ENCODE assay signal across 8 cellular contexts in the genomic region with DNA sequence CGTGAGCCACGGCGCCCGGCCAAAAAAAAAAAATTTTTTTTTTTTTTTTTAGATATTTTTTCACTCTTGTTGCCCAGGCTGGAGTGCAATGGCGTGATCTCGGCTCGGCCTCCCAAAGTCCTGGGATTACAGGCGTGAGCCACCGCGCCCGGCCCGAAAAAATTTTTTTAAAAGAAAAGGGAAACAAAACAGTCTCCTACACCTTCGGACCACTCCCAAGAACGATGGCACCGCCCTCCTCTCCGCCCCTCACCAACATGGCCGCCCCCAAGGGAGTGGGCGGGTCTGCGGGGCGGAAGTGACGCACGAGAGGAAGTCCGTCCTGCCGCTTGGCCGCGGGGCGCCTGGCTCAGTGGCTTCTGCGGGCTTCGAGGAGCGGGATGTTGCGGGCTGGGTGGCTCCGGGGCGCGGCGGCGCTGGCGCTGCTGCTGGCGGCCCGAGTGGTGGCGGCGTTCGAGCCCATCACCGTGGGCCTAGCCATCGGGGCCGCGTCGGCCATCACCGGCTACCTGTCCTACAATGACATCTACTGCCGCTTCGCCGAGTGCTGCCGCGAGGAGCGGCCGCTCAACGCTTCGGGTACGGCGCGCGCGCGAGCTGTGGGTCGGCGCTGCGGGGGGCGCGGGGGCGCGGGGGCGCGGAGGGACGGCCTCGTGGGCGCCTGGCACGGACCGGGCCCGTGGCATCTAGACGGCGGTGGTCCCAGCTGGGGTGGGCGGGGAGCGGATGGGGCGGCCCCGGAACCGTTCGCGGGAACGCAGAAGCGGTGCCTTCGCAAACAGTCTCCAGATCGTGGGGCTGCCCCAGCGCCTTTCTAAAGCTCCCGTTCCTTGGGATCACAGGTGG. TPM values are rescaled to one million over a fixed set of nuclear protein-coding genes. Genes with fewer than 3 reads are reported as not detected.
DNase-seq lines count a peak whose midpoint lies in the region; TF ChIP-seq lines count a peak whose summit lies in the region.

A gene with protein sequence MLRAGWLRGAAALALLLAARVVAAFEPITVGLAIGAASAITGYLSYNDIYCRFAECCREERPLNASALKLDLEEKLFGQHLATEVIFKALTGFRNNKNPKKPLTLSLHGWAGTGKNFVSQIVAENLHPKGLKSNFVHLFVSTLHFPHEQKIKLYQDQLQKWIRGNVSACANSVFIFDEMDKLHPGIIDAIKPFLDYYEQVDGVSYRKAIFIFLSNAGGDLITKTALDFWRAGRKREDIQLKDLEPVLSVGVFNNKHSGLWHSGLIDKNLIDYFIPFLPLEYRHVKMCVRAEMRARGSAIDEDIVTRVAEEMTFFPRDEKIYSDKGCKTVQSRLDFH (plus strand): TSS at position 352 of the 846 bp plus-strand sequence. CDS start 29 bp downstream, at position 381.

- H3K4me3 ChIP-seq in NB4 (ENCODE audit: low read depth, low read length) (peak within 1 kb of the TSS; percentile 61), SK-N-MC (peak within 1 kb of the TSS; percentile 97)

- peaks cover 5% of the 10 kb centered on the region for H3K27me3 Mint-ChIP-seq in HFFc6 (ENCODE audit: insufficient read depth)
- H3K27me3 Mint-ChIP-seq in activated naive CD4-positive, alpha-beta T cell treated with anti-CD3 and anti-CD28 coated beads, Interleukin-2, amount 10 ng/mL, durations not matched to agents 7 days and 5 days = peaks cover 4% of the 10 kb centered on the region

- H3K27ac Mint-ChIP-seq in HFFc6 = peak within 1 kb of the TSS; percentile 79
- peak within 1 kb of the TSS; percentile 93 for H3K27ac Mint-ChIP-seq in activated naive CD4-positive, alpha-beta T cell treated with anti-CD3 and anti-CD28 coated beads, Interleukin-2, amount 10 ng/mL, durations not matched to agents 7 days and 5 days

- peak within 1 kb of the TSS; percentile 83 for H3K9ac ChIP-seq in SK-N-MC (ENCODE audit: insufficient read length)

- CTCF ChIA-PET in activated naive CD4-positive, alpha-beta T cell treated with anti-CD3 and anti-CD28 coated beads, Interleukin-2, amount 10 ng/mL, durations not matched to agents 7 days and 5 days (lab: Charles Lee) = interaction anchor here (1.2 kb wide), 1 partner anchor 65 kb away, joined by 4 read pairs; no protein-coding TSS in a partner anchor

- no peak for TF ChIP-seq CTCF in HFFc6 (IDR thresholded peaks at IDR 0.05)
- no peak for TF ChIP-seq CTCF in NB4 (IDR thresholded peaks at IDR 0.05; ENCODE audit: low read depth, low read length)

- peak; percentile 78 for TF ChIP-seq POLR2A in NB4 (IDR thresholded peaks at IDR 0.05; ENCODE audit: extremely low read depth, insufficient read length)

- peak within 1 kb of the TSS; percentile 92 for H3K4me3 Mint-ChIP-seq in HFFc6
- H3K4me3 Mint-ChIP-seq in activated naive CD4-positive, alpha-beta T cell treated with anti-CD3 and anti-CD28 coated beads, Interleukin-2, amount 10 ng/mL, durations not matched to agents 7 days and 5 days = peak within 1 kb of the TSS; percentile 87

- no peaks in the 10 kb centered on the region for H3K9me3 Mint-ChIP-seq in HFFc6
- H3K9me3 Mint-ChIP-seq in activated naive CD4-positive, alpha-beta T cell treated with anti-CD3 and anti-CD28 coated beads, Interleukin-2, amount 10 ng/mL, durations not matched to agents 7 days and 5 days = no peaks in the 10 kb centered on the region

- peaks cover 32% of the 10 kb centered on the region for H3K36me3 ChIP-seq in SK-N-MC (ENCODE audit: insufficient read depth, low read length)

- H3K27ac ChIP-seq in SK-N-MC (peak within 1 kb of the TSS; percentile 57; the same call in 1 of the 2 replicates), substantia nigra (ENCODE audit: low read depth, low read length, poor library complexity, severe bottlenecking) (peak within 1 kb of the TSS; percentile 75)

- peaks cover 17% of the 10 kb centered on the region for H3K36me3 Mint-ChIP-seq in HFFc6 (ENCODE audit: low read depth)
- peaks cover 29% of the 10 kb centered on the region for H3K36me3 Mint-ChIP-seq in activated naive CD4-positive, alpha-beta T cell treated with anti-CD3 and anti-CD28 coated beads, Interleukin-2, amount 10 ng/mL, durations not matched to agents 7 days and 5 days

- no peaks in the 10 kb centered on the region for H3K9me3 ChIP-seq in SK-N-MC (ENCODE audit: low read depth, low read length)

- H3K4me1 Mint-ChIP-seq in HFFc6 (ENCODE audit: low read depth) = peaks cover 15% of the 10 kb centered on the region
- peaks cover 30% of the 10 kb centered on the region for H3K4me1 Mint-ChIP-seq in activated naive CD4-positive, alpha-beta T cell treated with anti-CD3 and anti-CD28 coated beads, Interleukin-2, amount 10 ng/mL, durations not matched to agents 7 days and 5 days

- DNase-seq in GM04503 (ENCODE audit: low read depth) (peak; percentile 60), HFFc6 (peak; percentile 76), NB4 (ENCODE audit: low read depth) (peak; percentile 95), SK-N-MC (ENCODE audit: low read depth, low spot score) (peak; percentile 35), germinal center (ENCODE audit: low spot score) (peak; percentile 85), non-pigmented ciliary epithelial cell (ENCODE audit: low read depth) (peak; percentile 61), substantia nigra (lab: John Stamatoyannopoulos, UW) (peak; percentile 44 to 97 (median 88))
- DNase-seq in activated naive CD4-positive, alpha-beta T cell treated with anti-CD3 and anti-CD28 coated beads, Interleukin-2, amount 10 ng/mL, durations not matched to agents 7 days and 5 days = peak; percentile 96

RNA-seq across cellular contexts. Expression of the gene that starts here (rescaled TPM):
- total RNA-seq in HFFc6 (2021; fragmentation: NEBNext Ultra II Directional; extraction: Animal tissue kit (Norgen Biotek cat#: 25700)) = 10 to 100 TPM; 31.6 to 43.1 (median 36.1) TPM

Comparison
In these comparisons a context has a peak if more than half of its experiments do, and no peak if none do; other contexts are left out.
1. Peak in every context shown above with its lines: DNase-seq, H3K4me3 ChIP-seq and H3K27ac ChIP-seq.
2. DNase-seq: peak in every context shown above with its lines; median percentile 96 in activated naive CD4-positive, alpha-beta T cell treated with anti-CD3 and anti-CD28 coated beads, Interleukin-2, amount 10 ng/mL, durations not matched to agents 7 days and 5 days; 95 in NB4; 88 in substantia nigra; 85 in germinal center; 76 in HFFc6; 61 in non-pigmented ciliary epithelial cell; 60 in GM04503; 35 in SK-N-MC.